Comparison of ENCODE assay signal across 16 cellular contexts in genomic region chr2:183214680-183215079, GRCh38.
A peak's percentile ranks its signal among the peaks of the same experiment; 100 is the strongest.
DNase-seq lines count a peak whose midpoint lies in the region; ATAC-seq and TF ChIP-seq lines count a peak whose summit lies in the region.
"Had no signal": no experiment of that assay in that cellular context is flagged by ENCODE, and none has a peak within 500 bp of the region (broad histone marks: within the 10 kb centered on the region; RNA-seq: fewer than 3 reads in every experiment).

No MANE protein-coding gene starts in this region.

- H3K4me3 ChIP-seq in upper lobe of left lung, result no peak overlapping the region
- H3K4me3 ChIP-seq: right lobe of liver, thoracic aorta had no signal

- no peaks in the 10 kb centered on the region for H3K27me3 Mint-ChIP-seq in activated T-helper 17 cell treated with anti-CD3 and anti-CD28 coated beads, Interleukin-2, amount 50 U/mL, for 72 hours
- H3K27me3 Mint-ChIP-seq: CD8-positive, alpha-beta memory T cell had no signal

- H3K4me3 Mint-ChIP-seq in activated T-helper 17 cell treated with anti-CD3 and anti-CD28 coated beads, Interleukin-2, amount 50 U/mL, for 72 hours, result no peak overlapping the region
- H3K4me3 Mint-ChIP-seq: activated naive CD8-positive, alpha-beta T cell treated with anti-CD3 and anti-CD28 coated beads, Interleukin-2, amount 10 ng/mL, durations not matched to agents 7 days and 5 days had no signal

- 68 to 86% methylated on average over 2 of the region's 2 CpGs for WGBS in upper lobe of left lung, 2 donors

- no peaks in the 10 kb centered on the region for H3K9me3 ChIP-seq in upper lobe of left lung
- H3K9me3 ChIP-seq: right lobe of liver, thoracic aorta had no signal

- no peak for TF ChIP-seq EP300 in upper lobe of left lung (IDR thresholded peaks at IDR 0.05)

- H3K27me3 ChIP-seq in upper lobe of left lung, result no peaks in the 10 kb centered on the region
- H3K27me3 ChIP-seq: right lobe of liver had no signal

- no peaks in the 10 kb centered on the region for H3K36me3 Mint-ChIP-seq in activated T-helper 17 cell treated with anti-CD3 and anti-CD28 coated beads, Interleukin-2, amount 50 U/mL, for 72 hours (ENCODE audit: low read depth)

- no peak for TF ChIP-seq POLR2A in upper lobe of left lung (IDR thresholded peaks at IDR 0.05)

- H3K4me1 ChIP-seq in upper lobe of left lung, result no peaks in the 10 kb centered on the region
- H3K4me1 ChIP-seq: right lobe of liver had no signal

- ATAC-seq in GM19035 (IDR thresholded peaks at IDR 0.05; ENCODE audit: unreplicated experiment) (peak; percentile 73), GM21619 (IDR thresholded peaks at IDR 0.05; ENCODE audit: unreplicated experiment) (peak; percentile 93), HG03095 (IDR thresholded peaks at IDR 0.05; ENCODE audit: unreplicated experiment) (peak; percentile 62), upper lobe of left lung (ENCODE audit: low FRiP score in 2 of 2) (no peak)
- ATAC-seq in activated T-helper 17 cell treated with anti-CD3 and anti-CD28 coated beads, Interleukin-2, amount 50 U/mL, for 72 hours (replicated peaks), result peak; percentile 66
- ATAC-seq: right lobe of liver had no signal

- H3K27ac ChIP-seq in upper lobe of left lung, result no peak overlapping the region
- H3K27ac ChIP-seq: right lobe of liver, thoracic aorta had no signal

- H3K36me3 ChIP-seq in upper lobe of left lung, result no peaks in the 10 kb centered on the region
- H3K36me3 ChIP-seq: thoracic aorta had no signal

- no peaks in the 10 kb centered on the region for H3K4me1 Mint-ChIP-seq in activated T-helper 17 cell treated with anti-CD3 and anti-CD28 coated beads, Interleukin-2, amount 50 U/mL, for 72 hours

- H3K27ac Mint-ChIP-seq in activated T-helper 17 cell treated with anti-CD3 and anti-CD28 coated beads, Interleukin-2, amount 50 U/mL, for 72 hours, result no peak overlapping the region
- H3K27ac Mint-ChIP-seq: activated naive CD8-positive, alpha-beta T cell treated with anti-CD3 and anti-CD28 coated beads, Interleukin-2, amount 10 ng/mL, durations not matched to agents 7 days and 5 days; CD8-positive, alpha-beta memory T cell had no signal

- DNase-seq in DMS79 (lab: John Stamatoyannopoulos, UW) (no peak), NCI-H1092 treated with DMSO at 0.1 percent for 48 hours (lab: John Stamatoyannopoulos, UW) (no peak), COLO829 (ENCODE audit: low spot score) (no peak), upper lobe of left lung (no peak)
- DNase-seq: activated naive CD8-positive, alpha-beta T cell treated with anti-CD3 and anti-CD28 coated beads, Interleukin-2, amount 10 ng/mL, durations not matched to agents 7 days and 5 days; CD8-positive, alpha-beta memory T cell; cortex of kidney; HCEC 1CT; NCI-H226; right lobe of liver; RPMI8226 had no signal

- no peaks in the 10 kb centered on the region for H3K9me3 Mint-ChIP-seq in activated T-helper 17 cell treated with anti-CD3 and anti-CD28 coated beads, Interleukin-2, amount 50 U/mL, for 72 hours
- H3K9me3 Mint-ChIP-seq: activated naive CD8-positive, alpha-beta T cell treated with anti-CD3 and anti-CD28 coated beads, Interleukin-2, amount 10 ng/mL, durations not matched to agents 7 days and 5 days had no signal

- no peak for TF ChIP-seq CTCF in upper lobe of left lung (IDR thresholded peaks at IDR 0.05)

Comparison
In these comparisons a context has a peak if more than half of its experiments do, and no peak if none do; other contexts are left out.
1. ATAC-seq: peak in GM19035 (single experiment), GM21619 (single experiment), HG03095 (single experiment) and activated T-helper 17 cell treated with anti-CD3 and anti-CD28 coated beads, Interleukin-2, amount 50 U/mL, for 72 hours (single experiment); none in upper lobe of left lung (0 of 2).